Comparison of ENCODE assay signal across 28 cellular contexts in the genomic region with DNA sequence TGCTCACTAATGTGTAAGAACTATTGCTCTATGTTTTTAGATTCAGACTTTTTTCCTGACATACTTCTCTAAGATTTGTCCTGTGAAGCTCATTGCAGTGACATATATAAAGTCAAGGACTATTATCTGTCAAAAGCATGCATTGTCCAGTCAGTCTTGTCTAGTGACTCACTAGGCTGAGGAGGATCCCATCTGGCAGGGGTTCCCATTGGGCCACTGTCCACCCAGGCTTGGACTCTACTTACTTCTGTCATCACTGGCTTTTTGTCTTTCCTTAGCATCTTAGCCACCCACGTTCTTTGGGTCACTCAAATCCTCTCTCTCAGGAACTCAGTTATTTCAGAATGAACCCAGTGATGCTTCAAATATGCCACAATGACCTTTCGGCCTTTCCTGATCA.
"Had no signal": no experiment of that assay in that cellular context is flagged by ENCODE, and none has a peak within 500 bp of the region (broad histone marks: within the 10 kb centered on the region; RNA-seq: fewer than 3 reads in every experiment).

No MANE protein-coding gene starts in this region.

- H3K4me3 Mint-ChIP-seq: mesothelial cell of epicardium; naive B cell; naive thymus-derived CD8-positive, alpha-beta T cell had no signal

- H3K27ac ChIP-seq: coronary artery, dorsolateral prefrontal cortex, epithelial cell of prostate, esophagus squamous epithelium, gastrocnemius medialis, heart right ventricle, left lung, lower lobe of right lung had no signal

- ATAC-seq: esophagus mucosa; gastrocnemius medialis; heart right ventricle; left cardiac atrium; left lung; left ventricle myocardium superior; lower lobe of right lung; mucosa of descending colon; naive thymus-derived CD8-positive, alpha-beta T cell had no signal

- H3K4me1 ChIP-seq: gastrocnemius medialis, heart right ventricle, left lung, lower lobe of right lung had no signal

- H3K4me3 ChIP-seq: coronary artery, dorsolateral prefrontal cortex, esophagus squamous epithelium, gastrocnemius medialis, heart right ventricle, left lung, lower lobe of right lung, mucosa of descending colon had no signal

- FAIRE-seq: colon, islet of Langerhans, keratinocyte had no signal

- H3K9me3 ChIP-seq: esophagus squamous epithelium, gastrocnemius medialis, lower lobe of right lung, mucosa of descending colon had no signal

- H3K36me3 Mint-ChIP-seq: mesothelial cell of epicardium had no signal

- H3K4me1 Mint-ChIP-seq: naive B cell; naive thymus-derived CD8-positive, alpha-beta T cell had no signal

- H3K36me3 ChIP-seq: esophagus squamous epithelium, gastrocnemius medialis, heart right ventricle, left lung, lower lobe of right lung had no signal

- DNase-seq: dermis blood vessel endothelial cell; dorsolateral prefrontal cortex; effector CD4-positive, alpha-beta T cell; effector memory CD4-positive, alpha-beta T cell; erythroblast; esophagus squamous epithelium; foreskin fibroblast; foreskin melanocyte; gastrocnemius medialis; glutamatergic neuron; head of caudate nucleus; heart right ventricle; hippocampal formation; left cardiac atrium; left lung; left ventricle myocardium superior; lower lobe of right lung; mesenchymal stem cell; mucosa of descending colon; naive B cell; naive thymus-derived CD8-positive, alpha-beta T cell had no signal

- H3K27ac Mint-ChIP-seq: mesothelial cell of epicardium; naive B cell; naive thymus-derived CD8-positive, alpha-beta T cell had no signal

- H3K27me3 ChIP-seq: gastrocnemius medialis, left lung had no signal
